ENCODE assay signal across 25 cellular contexts in genomic region chr18:24234330-24234729, GRCh38.
DNase-seq lines count a peak whose midpoint lies in the region; ATAC-seq and TF ChIP-seq lines count a peak whose summit lies in the region.
"Had no signal": no experiment of that assay in that cellular context is flagged by ENCODE, and none has a peak within 500 bp of the region (broad histone marks: within the 10 kb centered on the region; RNA-seq: fewer than 3 reads in every experiment).

No MANE protein-coding gene starts in this region.

- H3K36me3 Mint-ChIP-seq in activated CD4-positive, alpha-beta memory T cell treated with anti-CD3 and anti-CD28 coated beads for 36 hours, result no peaks in the 10 kb centered on the region

- DNase-seq in cardiac muscle cell (ENCODE audit: low read depth in 1 of 2, low spot score in 1 of 2) (peak in 1 of 2 donors; percentile 87), Right ventricle myocardium inferior (ENCODE audit: missing footprints) (no peak), fibroblast of villous mesenchyme (ENCODE audit: low read depth) (peak; percentile 66), C1 segment of cervical spinal cord (lab: John Stamatoyannopoulos, UW) (no peak), NCI-H69 (lab: John Stamatoyannopoulos, UW) (no peak)
- no peak for DNase-seq in activated CD4-positive, alpha-beta memory T cell treated with anti-CD3 and anti-CD28 coated beads for 36 hours
- DNase-seq: activated gamma-delta T cell treated with Interleukin-2 at 50 U/mL for 16 hours; activated naive CD8-positive, alpha-beta T cell treated with anti-CD3 and anti-CD28 coated beads, Interleukin-2, amount 50 U/mL, for 24 hours; activated T-cell treated with anti-CD3 and anti-CD28 coated beads, Interleukin-2, amount 50 U/mL, for 24 hours; DMS79; effector memory CD4-positive, alpha-beta T cell; esophagus squamous epithelium; Karpas-422; naive thymus-derived CD8-positive, alpha-beta T cell; NCI-H1436 treated with DMSO at 0.1 percent for 48 hours; NCI-H446 treated with DMSO at 0.1 percent for 48 hours; occipital lobe; PC-3; retina; SHP77 treated with DMSO at 0.1 percent for 48 hours; stimulated activated CD4-positive, alpha-beta T cell treated with anti-CD3 and anti-CD28 coated beads, Interleukin-15, amount 100 ng/mL, for 24 hours; stomach had no signal

- H3K27ac ChIP-seq in cardiac muscle cell (no peak overlapping the region), muscle layer of duodenum (ENCODE audit: low read length) (peak overlapping the region; percentile 39)

- H3K9me3 ChIP-seq in cardiac muscle cell (ENCODE audit: low read depth) (no peaks in the 10 kb centered on the region), muscle layer of duodenum (ENCODE audit: control insufficient read depth in 1 of 2, low read length in 2 of 2) (no peaks in the 10 kb centered on the region)
- H3K9me3 ChIP-seq: esophagus squamous epithelium, stomach had no signal

- TF ChIP-seq CTCF in cardiac muscle cell (IDR thresholded peaks at IDR 0.05; ENCODE audit: low read depth, low read length), result peak; percentile 19
- TF ChIP-seq CTCF in fibroblast of villous mesenchyme (IDR thresholded peaks at IDR 0.05; ENCODE audit: insufficient read depth, low read depth, low read length), result peak; percentile 24

- no peaks in the 10 kb centered on the region for H3K4me1 Mint-ChIP-seq in activated CD4-positive, alpha-beta memory T cell treated with anti-CD3 and anti-CD28 coated beads for 36 hours (ENCODE audit: low read depth)
- H3K4me1 Mint-ChIP-seq: activated naive CD8-positive, alpha-beta T cell treated with anti-CD3 and anti-CD28 coated beads, Interleukin-2, amount 50 U/mL, for 24 hours had no signal

- H3K4me3 Mint-ChIP-seq in activated CD4-positive, alpha-beta memory T cell treated with anti-CD3 and anti-CD28 coated beads for 36 hours, result no peak overlapping the region
- H3K4me3 Mint-ChIP-seq: activated naive CD8-positive, alpha-beta T cell treated with anti-CD3 and anti-CD28 coated beads, Interleukin-2, amount 50 U/mL, for 24 hours; activated T-cell treated with anti-CD3 and anti-CD28 coated beads, Interleukin-2, amount 50 U/mL, for 24 hours; naive thymus-derived CD8-positive, alpha-beta T cell; type B pancreatic cell had no signal

- CTCF ChIA-PET in activated CD4-positive, alpha-beta memory T cell treated with anti-CD3 and anti-CD28 coated beads for 36 hours (lab: Charles Lee), result interaction anchor here (1.5 kb wide), 1 partner anchor 255 kb away, joined by 3 read pairs; no protein-coding TSS in a partner anchor

- peaks cover 3% of the 10 kb centered on the region for H3K27me3 Mint-ChIP-seq in activated CD4-positive, alpha-beta memory T cell treated with anti-CD3 and anti-CD28 coated beads for 36 hours
- H3K27me3 Mint-ChIP-seq: activated naive CD8-positive, alpha-beta T cell treated with anti-CD3 and anti-CD28 coated beads, Interleukin-2, amount 50 U/mL, for 24 hours; activated T-cell treated with anti-CD3 and anti-CD28 coated beads, Interleukin-2, amount 50 U/mL, for 24 hours; naive thymus-derived CD8-positive, alpha-beta T cell; type B pancreatic cell had no signal

- peaks cover 4% of the 10 kb centered on the region for H3K4me1 ChIP-seq in cardiac muscle cell (ENCODE audit: low read depth)
- peaks cover 8 to 26% of the 10 kb centered on the region in 2 donors for H3K4me1 ChIP-seq in muscle layer of duodenum (ENCODE audit: control insufficient read depth in 1 of 2, insufficient read depth in 2 of 2, low read length in 2 of 2)

- no peak for ATAC-seq in Right ventricle myocardium inferior
- ATAC-seq in GM21447 (IDR thresholded peaks at IDR 0.05; ENCODE audit: unreplicated experiment), result no peak
- ATAC-seq: activated naive CD8-positive, alpha-beta T cell treated with anti-CD3 and anti-CD28 coated beads, Interleukin-2, amount 50 U/mL, for 24 hours; naive thymus-derived CD8-positive, alpha-beta T cell; PC-3 had no signal

- H3K27me3 ChIP-seq in cardiac muscle cell (peaks cover 17% of the 10 kb centered on the region), muscle layer of duodenum (ENCODE audit: low read depth, low read length) (no peaks in the 10 kb centered on the region)
- H3K27me3 ChIP-seq: esophagus squamous epithelium, stomach had no signal

- no peak overlapping the region for H3K27ac Mint-ChIP-seq in activated CD4-positive, alpha-beta memory T cell treated with anti-CD3 and anti-CD28 coated beads for 36 hours
- H3K27ac Mint-ChIP-seq: activated naive CD8-positive, alpha-beta T cell treated with anti-CD3 and anti-CD28 coated beads, Interleukin-2, amount 50 U/mL, for 24 hours; activated T-cell treated with anti-CD3 and anti-CD28 coated beads, Interleukin-2, amount 50 U/mL, for 24 hours; naive thymus-derived CD8-positive, alpha-beta T cell; type B pancreatic cell had no signal

- no peaks in the 10 kb centered on the region for H3K36me3 ChIP-seq in cardiac muscle cell
- peaks cover 8 to 24% of the 10 kb centered on the region in 2 donors for H3K36me3 ChIP-seq in muscle layer of duodenum (ENCODE audit: control insufficient read depth in 1 of 2, insufficient read depth in 2 of 2, low read length in 2 of 2)

- no peaks in the 10 kb centered on the region for H3K9me3 Mint-ChIP-seq in activated CD4-positive, alpha-beta memory T cell treated with anti-CD3 and anti-CD28 coated beads for 36 hours
- H3K9me3 Mint-ChIP-seq: activated naive CD8-positive, alpha-beta T cell treated with anti-CD3 and anti-CD28 coated beads, Interleukin-2, amount 50 U/mL, for 24 hours; activated T-cell treated with anti-CD3 and anti-CD28 coated beads, Interleukin-2, amount 50 U/mL, for 24 hours; naive thymus-derived CD8-positive, alpha-beta T cell; type B pancreatic cell had no signal

- H3K4me3 ChIP-seq in cardiac muscle cell (no peak overlapping the region), fibroblast of villous mesenchyme (ENCODE audit: low read depth, low read length) (no peak overlapping the region), muscle layer of duodenum (ENCODE audit: low read depth in 1 of 2, low read length in 2 of 2) (no peak overlapping the region)
- H3K4me3 ChIP-seq: esophagus squamous epithelium, stomach had no signal

- POLR2A ChIA-PET in activated CD4-positive, alpha-beta memory T cell treated with anti-CD3 and anti-CD28 coated beads for 36 hours (lab: Charles Lee), result no interaction called here

- intact Hi-C loops in Right ventricle myocardium inferior (cut with DNase I), result loop anchor here (2.0 kb wide), 1 partner anchor 36 kb away; no protein-coding TSS in a partner anchor
- intact Hi-C loops in activated CD4-positive, alpha-beta memory T cell treated with anti-CD3 and anti-CD28 coated beads for 36 hours (cut with micrococcal nuclease), result no loop called here
